ENCODE assay signal across 20 cellular contexts in genomic region chr1:65946376-65946775, GRCh38.
A peak's percentile ranks its signal among the peaks of the same experiment; 100 is the strongest.
DNase-seq lines count a peak whose midpoint lies in the region; ATAC-seq, FAIRE-seq and TF ChIP-seq lines count a peak whose summit lies in the region.
"Had no signal": no experiment of that assay in that cellular context is flagged by ENCODE, and none has a peak within 500 bp of the region (broad histone marks: within the 10 kb centered on the region; RNA-seq: fewer than 3 reads in every experiment).

No MANE protein-coding gene starts in this region.

- H3K27ac ChIP-seq in K562 (ENCODE audit: extremely low read depth, low read depth, low read length), result no peak overlapping the region
- no peak overlapping the region for H3K27ac ChIP-seq in thoracic aorta
- H3K27ac ChIP-seq: HL-60 had no signal

- TF ChIP-seq EP300 in K562 (IDR thresholded peaks at IDR 0.05; ENCODE audit: low read length), result no peak

- H3K4me3 ChIP-seq in K562 (no peak overlapping the region), thoracic aorta (no peak overlapping the region)

- no peaks in the 10 kb centered on the region for H3K9me1 ChIP-seq in K562 (ENCODE audit: control insufficient read depth, insufficient read depth, low read length)

- FAIRE-seq in K562 (lab: Jason Lieb, UNC), result no peak
- FAIRE-seq: A204.1, D721Med, GM12891, GM19239 had no signal

- in situ Hi-C loops in K562 (cut with MboI), result loop anchor here (25.0 kb wide), 2 partner anchors 734 to 859 kb away; no protein-coding TSS in a partner anchor

- no peak overlapping the region for H3K9ac ChIP-seq in K562 (ENCODE audit: insufficient read depth in 1 of 2, low read depth in 2 of 2, low read length in 2 of 2)

- H3K4me1 ChIP-seq in K562 (replicated peaks in 1 of 2; ENCODE audit: control insufficient read depth in 2 of 2, insufficient read depth in 2 of 2, low read length in 2 of 2) (peaks cover 0 to 3% of the 10 kb centered on the region in 2 experiments; a peak in 1 of 5 replicates), thoracic aorta (ENCODE audit: control insufficient read depth in 1 of 2, low read depth in 2 of 2) (no peaks in the 10 kb centered on the region)
- H3K4me1 ChIP-seq: Caco-2 had no signal

- no peak for TF ChIP-seq RAD21 in K562 (CRISPR knock-in tag; conservative IDR thresholded peaks at IDR 0.05 in 1 of 2, IDR thresholded peaks at IDR 0.05 in 1 of 2)

- no peaks in the 10 kb centered on the region for H3K27me3 ChIP-seq in K562 (ENCODE audit: control insufficient read depth in 2 of 2, insufficient read depth in 2 of 2, low read length in 2 of 2)
- H3K27me3 ChIP-seq in thoracic aorta (replicated peaks; ENCODE audit: insufficient read depth), result no peaks in the 10 kb centered on the region
- H3K27me3 ChIP-seq: BE2C had no signal

- no peaks in the 10 kb centered on the region for H4K20me1 ChIP-seq in K562 (replicated peaks; ENCODE audit: control insufficient read depth, insufficient read depth, low read length)

- no peaks in the 10 kb centered on the region for H3K79me2 ChIP-seq in K562 (ENCODE audit: control insufficient read depth, insufficient read depth, low read length)

- no peak overlapping the region for H2AFZ ChIP-seq in K562 (ENCODE audit: low read depth, low read length)

- POLR2A ChIA-PET in K562 (lab: Yijun Ruan, JAX), result no interaction called here

- no peak overlapping the region for H3K4me2 ChIP-seq in K562 (ENCODE audit: insufficient read depth, low read length)

- no peak for TF ChIP-seq POLR2A in K562 (conservative IDR thresholded peaks at IDR 0.05)

- H3K9me3 ChIP-seq in K562 (replicated peaks; ENCODE audit: control insufficient read depth, insufficient read depth, low read depth, low read length) (no peaks in the 10 kb centered on the region), thoracic aorta (no peaks in the 10 kb centered on the region)
- H3K9me3 ChIP-seq: BE2C, Caco-2 had no signal

- intact Hi-C loops in K562 (cut with micrococcal nuclease), result loop anchor here (5.0 kb wide), 1 partner anchor 134 kb away; no protein-coding TSS in a partner anchor

- BruUV-seq in K562 (replicated peaks; lab: Mats Ljungman, UMichigan), result no TSS peak

- DNase-seq in EH (ENCODE audit: low read depth) (peak; percentile 34), EL (peak; percentile 31), K562 (ENCODE audit: extremely low read depth in 1 of 4, low spot score in 3 of 4) (no peak), thoracic aorta (ENCODE audit: low spot score) (no peak), hepatic stellate cell (ENCODE audit: low spot score) (no peak)
- DNase-seq: ACHN; C1 segment of cervical spinal cord; Caco-2; CD4-positive, alpha-beta T cell; GOT3; H7; KG1 had no signal

- H3K36me3 ChIP-seq in K562 (ENCODE audit: control insufficient read depth, insufficient read depth, low read length) (no peaks in the 10 kb centered on the region), thoracic aorta (no peaks in the 10 kb centered on the region)
- H3K36me3 ChIP-seq: BE2C had no signal

- ATAC-seq in K562 (no peak), thoracic aorta (ENCODE audit: insufficient number of reproducible peaks, low FRiP score, low read depth) (peak; percentile 28), GM19351 (IDR thresholded peaks at IDR 0.05; ENCODE audit: unreplicated experiment) (no peak)
- ATAC-seq: HCT116 had no signal

- TF ChIP-seq CTCF in K562 (IDR thresholded peaks at IDR 0.05 in 2 of 3, conservative IDR thresholded peaks at IDR 0.05 in 1 of 3; ENCODE audit: insufficient read depth in 2 of 3, low read depth in 1 of 3, low read length in 3 of 3), result no peak
- TF ChIP-seq CTCF in thoracic aorta (IDR thresholded peaks at IDR 0.05), result no peak

- 0% methylated on average over 1 of the region's 1 CpG for WGBS in K562 (ENCODE audit: insufficient coverage, low coverage, missing lambda C conversion rate)

- CTCF ChIA-PET in K562 (lab: Yijun Ruan, JAX; ENCODE audit: low intra/inter-chr PET ratio), result no interaction called here

TF ChIP-seq in K562, 482 proteins besides CTCF, POLR2A, EP300 and RAD21 (continues in another document):
- TF ChIP-seq ZNF696 (CRISPR knock-in tag; conservative IDR thresholded peaks at IDR 0.05), result no peak
- no peak for TF ChIP-seq E2F5 (CRISPR knock-in tag; IDR thresholded peaks at IDR 0.05)
- TF ChIP-seq HDAC2 (IDR thresholded peaks at IDR 0.05), result no peak
- TF ChIP-seq SREBF2 (CRISPR knock-in tag; IDR thresholded peaks at IDR 0.05), result no peak
- TF ChIP-seq SRSF1 (IDR thresholded peaks at IDR 0.05; ENCODE audit: low read depth, low read length), result no peak
- no peak for TF ChIP-seq ZNF764 (CRISPR knock-in tag; IDR thresholded peaks at IDR 0.05; ENCODE audit: low read depth)
- no peak for TF ChIP-seq MLLT1 (IDR thresholded peaks at IDR 0.05)
- no peak for TF ChIP-seq ZNF311 (CRISPR knock-in tag; IDR thresholded peaks at IDR 0.05)
- TF ChIP-seq ZBTB26 (CRISPR knock-in tag; IDR thresholded peaks at IDR 0.05), result no peak
- 0 out of 2 replicates have a peak, but pooled peaks have one; percentile 4 for TF ChIP-seq USF2 (CRISPR knock-in tag; IDR thresholded peaks at IDR 0.05)
- TF ChIP-seq DACH1 (IDR thresholded peaks at IDR 0.05; ENCODE audit: partially characterized antibody), result no peak
- TF ChIP-seq ID3 (CRISPR knock-in tag; IDR thresholded peaks at IDR 0.05), result no peak
- no peak for TF ChIP-seq ID3 (tag; IDR thresholded peaks at IDR 0.05)
- no peak for TF ChIP-seq ZNF124 (CRISPR knock-in tag; IDR thresholded peaks at IDR 0.05)
- no peak for TF ChIP-seq EWSR1 (IDR thresholded peaks at IDR 0.05; ENCODE audit: borderline replicate concordance, low read depth, partially characterized antibody)
- no peak for TF ChIP-seq ZNF586 (CRISPR knock-in tag; conservative IDR thresholded peaks at IDR 0.05)
- TF ChIP-seq ZEB2 (IDR thresholded peaks at IDR 0.05), result no peak
- TF ChIP-seq HNRNPK (IDR thresholded peaks at IDR 0.05; ENCODE audit: low read depth, low read length, poor library complexity, severe bottlenecking), result no peak
- TF ChIP-seq ZNF133 (CRISPR knock-in tag; IDR thresholded peaks at IDR 0.05), result no peak
- TF ChIP-seq CHD1 (IDR thresholded peaks at IDR 0.05; ENCODE audit: low read length), result no peak

Comparison
In these comparisons a context has a peak if more than half of its experiments do, and no peak if none do; other contexts are left out.
1. DNase-seq: peak in EH (single experiment) and EL (single experiment); none in K562 (0 of 4), thoracic aorta (single experiment) and hepatic stellate cell (single experiment).